In genomic region chr3:144295619-144296018, GRCh38 we compare ENCODE assay signal across 28 cellular contexts.
DNase-seq lines count a peak whose midpoint lies in the region; ATAC-seq, FAIRE-seq and TF ChIP-seq lines count a peak whose summit lies in the region.
"Had no signal": no experiment of that assay in that cellular context is flagged by ENCODE, and none has a peak within 500 bp of the region (broad histone marks: within the 10 kb centered on the region; RNA-seq: fewer than 3 reads in every experiment).

No MANE protein-coding gene starts in this region.

- ATAC-seq in body of pancreas (peak; percentile 76), upper lobe of left lung (ENCODE audit: low FRiP score in 2 of 2) (no peak)
- ATAC-seq: HepG2, lower lobe of right lung had no signal

- H3K36me3 Mint-ChIP-seq in type B pancreatic cell = no peaks in the 10 kb centered on the region
- H3K36me3 Mint-ChIP-seq: CD4-positive, alpha-beta memory T cell; stimulated activated naive B cell treated with anti-CD40 and anti-IgM and Interleukin-4, amounts not matched to agents 10 μg/mL and 1 μg/mL and 100 μg/mL, for 72 hours had no signal

- H3K27me3 ChIP-seq in body of pancreas (no peaks in the 10 kb centered on the region), upper lobe of left lung (no peaks in the 10 kb centered on the region)
- H3K27me3 ChIP-seq: esophagus squamous epithelium, neutrophil had no signal

- H3K4me3 ChIP-seq in body of pancreas (no peak overlapping the region), upper lobe of left lung (no peak overlapping the region)
- H3K4me3 ChIP-seq: coronary artery, esophagus squamous epithelium, lower lobe of right lung, SK-N-MC had no signal

- TF ChIP-seq CTCF in body of pancreas (IDR thresholded peaks at IDR 0.05) = no peak
- TF ChIP-seq CTCF in type B pancreatic cell (conservative IDR thresholded peaks at IDR 0.05) = no peak
- no peak for TF ChIP-seq CTCF in upper lobe of left lung (IDR thresholded peaks at IDR 0.05)

- no peak for TF ChIP-seq POLR2A in body of pancreas (IDR thresholded peaks at IDR 0.05)
- TF ChIP-seq POLR2A in upper lobe of left lung (IDR thresholded peaks at IDR 0.05) = no peak

- FAIRE-seq in urothelium cell line (lab: Jason Lieb, UNC) = no peak
- FAIRE-seq: HepG2 had no signal

- 32 to 37% methylated on average over 2 of the region's 2 CpGs for WGBS in body of pancreas, 2 donors
- 56 to 59% methylated on average over 2 of the region's 2 CpGs for WGBS in upper lobe of left lung, 2 donors

- H3K27me3 Mint-ChIP-seq in type B pancreatic cell = peaks cover 3% of the 10 kb centered on the region
- H3K27me3 Mint-ChIP-seq: CD4-positive, alpha-beta memory T cell; stimulated activated naive B cell treated with anti-CD40 and anti-IgM and Interleukin-4, amounts not matched to agents 10 μg/mL and 1 μg/mL and 100 μg/mL, for 72 hours had no signal

- peaks cover 2% of the 10 kb centered on the region for H3K9me3 Mint-ChIP-seq in type B pancreatic cell

- peak overlapping the region; percentile 91 for H3K27ac Mint-ChIP-seq in type B pancreatic cell
- H3K27ac Mint-ChIP-seq: activated naive CD4-positive, alpha-beta T cell treated with anti-CD3 and anti-CD28 coated beads for 36 hours; endodermal cell; stimulated activated naive B cell treated with anti-CD40 and anti-IgM and Interleukin-4, amounts not matched to agents 10 μg/mL and 1 μg/mL and 100 μg/mL, for 72 hours had no signal

- H3K27ac ChIP-seq in body of pancreas (peak overlapping the region in 3 of 4 donors; percentile 19 to 40 (median 24)), upper lobe of left lung (no peak overlapping the region)
- H3K27ac ChIP-seq: 22Rv1, coronary artery, HL-60, lower lobe of right lung, neutrophil, SK-N-MC had no signal

- intact Hi-C loops in body of pancreas (cut with DNase I) = no loop called here

- DNase-seq in DMS153 (lab: John Stamatoyannopoulos, UW) (peak; percentile 8), DMS153 treated with DMSO at 0.1 percent for 48 hours (lab: John Stamatoyannopoulos, UW; ENCODE audit: unreplicated experiment) (no peak), body of pancreas (no peak), midbrain (lab: John Stamatoyannopoulos, UW) (peak; percentile 21), type B pancreatic cell (ENCODE audit: extremely low spot score, unreplicated experiment) (no peak), NOMO-1 treated with DMSO at 0.1 percent for 48 hours (lab: John Stamatoyannopoulos, UW; ENCODE audit: unreplicated experiment) (no peak), upper lobe of left lung (no peak), urothelium cell line (ENCODE audit: low spot score) (no peak)
- DNase-seq: activated CD4-positive, alpha-beta T cell treated with anti-CD3 and anti-CD28 coated beads for 48 hours; activated naive CD4-positive, alpha-beta T cell treated with anti-CD3 and anti-CD28 coated beads for 36 hours; activated T-cell treated with anti-CD3 and anti-CD28 coated beads, Interleukin-2, amount 50 U/mL, for 48 hours; DMS79 treated with DMSO at 0.1 percent for 48 hours; endodermal cell; esophagus squamous epithelium; lower lobe of right lung; NCI-H1048; NCI-H187 treated with DMSO at 0.1 percent for 48 hours; NCI-H524 treated with DMSO at 0.1 percent for 48 hours; NK-92 treated with Interleukin-12 subunit alpha and Interleukin-12 subunit beta, amount 100 ng/mL, for 24 hours; stimulated activated CD4-positive, alpha-beta T cell treated with anti-CD3 and anti-CD28 coated beads, Interleukin-4, amount 100 ng/mL, for 1 hour; stimulated activated naive B cell treated with anti-CD40 and anti-IgM and Interleukin-4, amounts not matched to agents 10 μg/mL and 1 μg/mL and 100 μg/mL, for 72 hours had no signal

- H3K36me3 ChIP-seq in body of pancreas (replicated peaks in 1 of 2; ENCODE audit: insufficient read depth in 1 of 2, low read depth in 2 of 2) (no peaks in the 10 kb centered on the region), upper lobe of left lung (no peaks in the 10 kb centered on the region)
- H3K36me3 ChIP-seq: esophagus squamous epithelium, lower lobe of right lung, neutrophil had no signal

- no peaks in the 10 kb centered on the region for H3K4me1 ChIP-seq in body of pancreas
- H3K4me1 ChIP-seq in upper lobe of left lung = no peaks in the 10 kb centered on the region
- H3K4me1 ChIP-seq: lower lobe of right lung had no signal

- H3K9me3 ChIP-seq in body of pancreas (peaks cover 0 to 3% (median 0%) of the 10 kb centered on the region in 3 donors), upper lobe of left lung (peaks cover 0 to 6% (median 0%) of the 10 kb centered on the region in 4 donors)
- H3K9me3 ChIP-seq: esophagus squamous epithelium, neutrophil had no signal

- no peak for TF ChIP-seq EP300 in upper lobe of left lung (IDR thresholded peaks at IDR 0.05)

- peaks cover 9% of the 10 kb centered on the region for H3K4me1 Mint-ChIP-seq in type B pancreatic cell (ENCODE audit: unreplicated experiment)
- H3K4me1 Mint-ChIP-seq: endodermal cell had no signal

- peak overlapping the region; percentile 64 for H3K4me3 Mint-ChIP-seq in type B pancreatic cell
- H3K4me3 Mint-ChIP-seq: activated naive CD4-positive, alpha-beta T cell treated with anti-CD3 and anti-CD28 coated beads for 36 hours; endodermal cell; stimulated activated naive B cell treated with anti-CD40 and anti-IgM and Interleukin-4, amounts not matched to agents 10 μg/mL and 1 μg/mL and 100 μg/mL, for 72 hours had no signal

Comparison
In these comparisons a context has a peak if more than half of its experiments do, and no peak if none do; other contexts are left out.
1. DNase-seq: peak in DMS153 (single experiment) and midbrain (single experiment); none in DMS153 treated with DMSO at 0.1 percent for 48 hours (single experiment), body of pancreas (0 of 4), type B pancreatic cell (single experiment), NOMO-1 treated with DMSO at 0.1 percent for 48 hours (single experiment), upper lobe of left lung (0 of 2) and urothelium cell line (single experiment).
2. H3K27ac ChIP-seq: peak in body of pancreas (3 of 4); none in upper lobe of left lung (0 of 4).